8 cellular contexts compared by ENCODE assay signal in genomic region chr17:78862073-78863023, GRCh38. TPM values are rescaled to one million over a fixed set of nuclear protein-coding genes. Genes with fewer than 3 reads are reported as not detected.
DNase-seq lines count a peak whose midpoint lies in the region; TF ChIP-seq lines count a peak whose summit lies in the region.

No MANE protein-coding gene starts in this region.

- H2AFZ ChIP-seq in neural progenitor cell (replicated peaks): no peak overlapping the region

- whole genome bisulfite sequencing in adrenal gland, 4 donors: 46 to 66% (median 57%) methylated on average over 14 to 17 of the region's 17 CpGs

- peaks cover 7% of the 10 kb centered on the region for H4K20me1 ChIP-seq in neural progenitor cell (ENCODE audit: low read depth)

- H3F3A ChIP-seq in neural progenitor cell (ENCODE audit: low read depth): no peaks in the 10 kb centered on the region

- H3K27me3 ChIP-seq in adrenal gland (no peaks in the 10 kb centered on the region), subcutaneous abdominal adipose tissue (ENCODE audit: control insufficient read depth in 5 of 5, insufficient read depth in 4 of 5, low read length in 5 of 5) (no peaks in the 10 kb centered on the region), neural progenitor cell (no peaks in the 10 kb centered on the region)

- H3K79me2 ChIP-seq in neural progenitor cell (ENCODE audit: low read depth): no peaks in the 10 kb centered on the region

- no peak overlapping the region for H3K27ac Mint-ChIP-seq in neural progenitor cell
- no peak overlapping the region for H3K27ac Mint-ChIP-seq in activated naive CD4-positive, alpha-beta T cell treated with anti-CD3 and anti-CD28 coated beads for 36 hours

- intact Hi-C loops in adrenal gland (cut with DNase I): no loop called here
- intact Hi-C loops in activated naive CD4-positive, alpha-beta T cell treated with anti-CD3 and anti-CD28 coated beads for 36 hours (cut with micrococcal nuclease): no loop called here

- H3K27ac ChIP-seq in adrenal gland (peak overlapping the region; percentile 79 to 98 (median 91)), subcutaneous abdominal adipose tissue (ENCODE audit: low read depth, low read length) (peak overlapping the region; percentile 88), neural progenitor cell (no peak overlapping the region)

- H3K9ac ChIP-seq in subcutaneous abdominal adipose tissue (ENCODE audit: low read length in 5 of 5): peak overlapping the region in 4 of 5 donors; percentile 27 to 40 (median 36)
- H3K9ac ChIP-seq in neural progenitor cell: no peak overlapping the region

- H3K36me3 ChIP-seq in adrenal gland (replicated peaks in 1 of 2) (peaks cover 0 to 5% of the 10 kb centered on the region in 2 donors), subcutaneous abdominal adipose tissue (ENCODE audit: control insufficient read depth in 5 of 5, insufficient read depth in 5 of 5, low read length in 5 of 5) (peaks cover 0 to 24% (median 15%) of the 10 kb centered on the region in 5 donors), neural progenitor cell (no peaks in the 10 kb centered on the region)

- no peak overlapping the region for H3K4me2 ChIP-seq in neural progenitor cell

- TF ChIP-seq CTCF in adrenal gland (IDR thresholded peaks at IDR 0.05): no peak
- no peak for TF ChIP-seq CTCF in neural progenitor cell (IDR thresholded peaks at IDR 0.05)

- H3K4me3 Mint-ChIP-seq in neural progenitor cell: no peak overlapping the region
- no peak overlapping the region for H3K4me3 Mint-ChIP-seq in activated naive CD4-positive, alpha-beta T cell treated with anti-CD3 and anti-CD28 coated beads for 36 hours

- no peaks in the 10 kb centered on the region for H3K9me3 Mint-ChIP-seq in neural progenitor cell
- H3K9me3 Mint-ChIP-seq in activated naive CD4-positive, alpha-beta T cell treated with anti-CD3 and anti-CD28 coated beads for 36 hours: no peaks in the 10 kb centered on the region

- peaks cover 10% of the 10 kb centered on the region for H3K4me1 Mint-ChIP-seq in neural progenitor cell
- peaks cover 3% of the 10 kb centered on the region for H3K4me1 Mint-ChIP-seq in activated naive CD4-positive, alpha-beta T cell treated with anti-CD3 and anti-CD28 coated beads for 36 hours (ENCODE audit: low read depth)

- H3K9me3 ChIP-seq in adrenal gland (replicated peaks in 1 of 3): no peaks in the 10 kb centered on the region
- no peaks in the 10 kb centered on the region for H3K9me3 ChIP-seq in subcutaneous abdominal adipose tissue (ENCODE audit: control insufficient read depth in 5 of 5, low read length in 5 of 5)
- no peaks in the 10 kb centered on the region for H3K9me3 ChIP-seq in neural progenitor cell (ENCODE audit: low read depth)

- DNase-seq in HPDE6-E6E7 (ENCODE audit: extremely low spot score) (peak; percentile 88), adrenal gland (peak; percentile 87 to 96 (median 95)), hepatic stellate cell (ENCODE audit: low spot score) (peak; percentile 90), NCI-H1436 (lab: John Stamatoyannopoulos, UW) (no peak), neural progenitor cell (ENCODE audit: low spot score) (no peak), NCI-H1092 (lab: John Stamatoyannopoulos, UW) (no peak)
- no peak for DNase-seq in activated naive CD4-positive, alpha-beta T cell treated with anti-CD3 and anti-CD28 coated beads for 36 hours

- TF ChIP-seq POLR2A in adrenal gland (IDR thresholded peaks at IDR 0.05): peak; percentile 11 to 85

- H3K36me3 Mint-ChIP-seq in neural progenitor cell: peaks cover 4% of the 10 kb centered on the region
- H3K36me3 Mint-ChIP-seq in activated naive CD4-positive, alpha-beta T cell treated with anti-CD3 and anti-CD28 coated beads for 36 hours (ENCODE audit: low read depth): no peaks in the 10 kb centered on the region

- H3K4me3 ChIP-seq in adrenal gland (no peak overlapping the region), subcutaneous abdominal adipose tissue (ENCODE audit: low read depth in 1 of 5, low read length in 5 of 5) (no peak overlapping the region), neural progenitor cell (no peak overlapping the region)

- CTCF ChIA-PET in activated naive CD4-positive, alpha-beta T cell treated with anti-CD3 and anti-CD28 coated beads for 36 hours (lab: Charles Lee): interaction anchor here (2.2 kb wide), 1 partner anchor 109 kb away, joined by 13 read pairs; no protein-coding TSS in a partner anchor

- no peaks in the 10 kb centered on the region for H3K27me3 Mint-ChIP-seq in neural progenitor cell (ENCODE audit: insufficient read depth, low read depth)
- H3K27me3 Mint-ChIP-seq in activated naive CD4-positive, alpha-beta T cell treated with anti-CD3 and anti-CD28 coated beads for 36 hours (ENCODE audit: low read depth): peaks cover 2% of the 10 kb centered on the region

- H3K4me1 ChIP-seq in adrenal gland (replicated peaks in 1 of 2): peaks cover 4 to 9% of the 10 kb centered on the region in 2 donors
- peaks cover 5 to 25% (median 11%) of the 10 kb centered on the region in 5 donors for H3K4me1 ChIP-seq in subcutaneous abdominal adipose tissue (ENCODE audit: control insufficient read depth in 5 of 5, insufficient read depth in 5 of 5, low read length in 5 of 5)
- H3K4me1 ChIP-seq in neural progenitor cell: peaks cover 5% of the 10 kb centered on the region

RNA-seq across cellular contexts. Expression of gene USP36, which starts 21.7 kb away (rescaled TPM):
- total RNA-seq in adrenal gland: 10 to 100 TPM; 15.7 to 69.1 (median 47.1) TPM
- polyA plus RNA-seq in adrenal gland: 10 to 100 TPM; 19.7 to 48.8 (median 44.8) TPM
- total RNA-seq in neural progenitor cell (ENCODE audit: low replicate concordance): 16.6 and 20.4 TPM in 2 replicates
- 10 to 100 TPM; 65.3 to 68.7 TPM for total RNA-seq in activated naive CD4-positive, alpha-beta T cell treated with anti-CD3 and anti-CD28 coated beads for 36 hours

RNA-seq across cellular contexts. Expression of gene CEP295NL, which starts 40.7 kb away (rescaled TPM):
- 1 to 10 TPM in 5 of 8 donors, under 1 TPM in 3; 0.18 to 5.1 (median 1.5) TPM for total RNA-seq in adrenal gland
- polyA plus RNA-seq in adrenal gland: 1 to 10 TPM in 1 of 3 donors, under 1 TPM in 2; 0.07 to 3.7 (median 0.13) TPM
- total RNA-seq in neural progenitor cell (ENCODE audit: low replicate concordance): 0.28 and 0.39 TPM in 2 replicates
- total RNA-seq in activated naive CD4-positive, alpha-beta T cell treated with anti-CD3 and anti-CD28 coated beads for 36 hours: not detected

Comparison
In these comparisons a context has a peak if more than half of its experiments do, and no peak if none do; other contexts are left out.
1. DNase-seq: peak in HPDE6-E6E7 (single experiment), adrenal gland (7 of 7) and hepatic stellate cell (single experiment); none in NCI-H1436 (single experiment), neural progenitor cell (single experiment), activated naive CD4-positive, alpha-beta T cell treated with anti-CD3 and anti-CD28 coated beads for 36 hours (single experiment) and NCI-H1092 (single experiment).